ENCODE assay signal across 8 cellular contexts in the genomic region with DNA sequence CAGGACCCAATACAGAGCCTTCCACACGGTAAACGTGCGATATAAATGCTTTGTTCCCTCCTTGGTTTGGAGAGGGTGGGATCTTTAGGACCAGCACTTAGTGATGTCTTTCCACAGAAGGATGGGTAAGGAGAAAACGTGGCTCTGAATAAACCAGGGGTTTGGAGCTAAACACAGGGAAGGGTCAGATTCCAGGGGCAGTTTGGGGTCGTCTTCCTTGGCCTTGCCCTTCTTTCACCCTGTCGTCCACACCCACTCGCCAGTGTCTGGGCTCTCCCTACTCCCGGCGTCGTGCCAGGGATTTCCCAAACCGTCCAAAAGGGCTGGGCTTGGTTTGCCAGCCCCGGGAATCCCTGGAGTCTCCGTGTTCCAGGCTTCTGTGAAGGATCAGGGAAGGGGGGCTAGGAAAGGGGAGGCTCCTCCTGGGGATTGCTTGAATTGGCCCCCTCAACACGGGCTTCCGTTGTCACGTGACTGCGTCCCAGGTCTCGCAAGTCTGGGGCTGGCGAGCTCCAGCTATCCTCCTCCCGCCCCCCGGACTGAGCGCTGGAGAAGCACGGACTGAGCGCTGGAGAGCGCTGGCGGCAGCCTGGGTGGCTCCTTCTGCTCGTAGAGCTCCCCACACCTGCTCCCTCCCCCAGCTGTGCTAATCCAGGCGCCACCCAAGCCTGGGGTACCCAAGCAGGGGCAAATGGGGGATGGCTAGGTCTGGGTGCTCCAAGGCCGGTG. TPM values are rescaled to one million over a fixed set of nuclear protein-coding genes. Genes with fewer than 3 reads are reported as not detected.
DNase-seq lines count a peak whose midpoint lies in the region; ATAC-seq and TF ChIP-seq lines count a peak whose summit lies in the region.

No MANE protein-coding gene starts in this region.

- TF ChIP-seq EP300 in stomach (IDR thresholded peaks at IDR 0.05), result peak; percentile 71

- H3K36me3 Mint-ChIP-seq in CD8-positive, alpha-beta T cell, result peaks cover 4% of the 10 kb centered on the region

- H3K27me3 ChIP-seq in CD8-positive, alpha-beta T cell (ENCODE audit: insufficient read depth, low read length), result no peaks in the 10 kb centered on the region
- no peaks in the 10 kb centered on the region for H3K27me3 ChIP-seq in liver (ENCODE audit: control insufficient read depth in 4 of 4, insufficient read depth in 4 of 4, low read length in 3 of 4)
- H3K27me3 ChIP-seq in stomach, result no peaks in the 10 kb centered on the region

- H3K27ac ChIP-seq in CD8-positive, alpha-beta T cell (ENCODE audit: low read depth, low read length), result peak overlapping the region; percentile 53
- peak overlapping the region; percentile 94 to 95 for H3K27ac ChIP-seq in liver (ENCODE audit: low read depth in 1 of 2, low read length in 2 of 2)
- H3K27ac ChIP-seq in stomach, result peak overlapping the region; percentile 98 to 100 (median 100)

- no peaks in the 10 kb centered on the region for H3K27me3 Mint-ChIP-seq in CD8-positive, alpha-beta T cell (ENCODE audit: low read depth)

- H3K9me3 Mint-ChIP-seq in CD8-positive, alpha-beta T cell, result no peaks in the 10 kb centered on the region

- WGBS in liver, result 3% methylated on average over 29 of the region's 29 CpGs
- 4 to 8% (median 6%) methylated on average over 11 to 29 of the region's 29 CpGs for WGBS in stomach, 5 donors

- no peaks in the 10 kb centered on the region for H3K9me3 ChIP-seq in CD8-positive, alpha-beta T cell (ENCODE audit: low read length)
- H3K9me3 ChIP-seq in liver (ENCODE audit: control insufficient read depth in 4 of 4, low read length in 3 of 4) (no peaks in the 10 kb centered on the region), stomach (no peaks in the 10 kb centered on the region)

- peaks cover 74% of the 10 kb centered on the region for H3K4me1 ChIP-seq in CD8-positive, alpha-beta T cell (ENCODE audit: insufficient read depth, low read length)
- peaks cover 29 to 87% (median 75%) of the 10 kb centered on the region in 4 donors for H3K4me1 ChIP-seq in liver (ENCODE audit: control insufficient read depth in 4 of 4, insufficient read depth in 4 of 4, low read length in 3 of 4)
- peaks cover 80 to 92% (median 90%) of the 10 kb centered on the region in 4 donors for H3K4me1 ChIP-seq in stomach

- peaks cover 81% of the 10 kb centered on the region for H3K4me1 Mint-ChIP-seq in CD8-positive, alpha-beta T cell (ENCODE audit: low read depth)

- peak overlapping the region; percentile 70 to 72 for H3K9ac ChIP-seq in liver (ENCODE audit: low read depth in 1 of 2, low read length in 2 of 2)

- ATAC-seq in CD8-positive, alpha-beta T cell, result peak; percentile 4
- ATAC-seq in GM19035 (IDR thresholded peaks at IDR 0.05; ENCODE audit: unreplicated experiment) (peak; percentile 15), GM18858 (IDR thresholded peaks at IDR 0.05; ENCODE audit: unreplicated experiment) (no peak)

- no peaks in the 10 kb centered on the region for H3K36me3 ChIP-seq in CD8-positive, alpha-beta T cell (ENCODE audit: insufficient read depth, low read length)
- H3K36me3 ChIP-seq in liver (ENCODE audit: control insufficient read depth in 4 of 4, insufficient read depth in 3 of 4, low read depth in 1 of 4, low read length in 3 of 4) (no peaks in the 10 kb centered on the region), stomach (no peaks in the 10 kb centered on the region)

- peak overlapping the region; percentile 75 for H3K4me3 Mint-ChIP-seq in CD8-positive, alpha-beta T cell

- POLR2A ChIA-PET in CD8-positive, alpha-beta T cell (lab: Charles Lee), result interaction anchor here (0.6 to 3.6 kb wide), 17 partner anchors 8 to 259 kb away, joined by 3 to 34 read pairs (median 4); partner anchors contain the start of genes ARMC12, FKBP5 and RPL10A

- no peak for DNase-seq in CD8-positive, alpha-beta T cell
- DNase-seq in HuH-7 (ENCODE audit: low spot score) (peak; percentile 54), SK-N-DZ (ENCODE audit: low spot score) (peak; percentile 92), stomach (peak; percentile 76)
- peak; percentile 52 for DNase-seq in effector CD8-positive, alpha-beta T cell (lab: John Stamatoyannopoulos, UW)

- no peak for TF ChIP-seq RAD21 in liver (IDR thresholded peaks at IDR 0.05)

- no peak for TF ChIP-seq CTCF in CD8-positive, alpha-beta T cell (IDR thresholded peaks at IDR 0.05)
- no peak for TF ChIP-seq CTCF in liver (IDR thresholded peaks at IDR 0.05; ENCODE audit: low read depth, low read length, missing input control)
- no peak for TF ChIP-seq CTCF in stomach (IDR thresholded peaks at IDR 0.05)

- peak in 2 of 4 donors; percentile 40 to 59 for TF ChIP-seq POLR2A in stomach (IDR thresholded peaks at IDR 0.05)

- peak overlapping the region; percentile 94 for H3K27ac Mint-ChIP-seq in CD8-positive, alpha-beta T cell

- CTCF ChIA-PET in CD8-positive, alpha-beta T cell (lab: Charles Lee), result interaction anchor here (1.2 to 17.2 kb wide), 7 partner anchors 10 to 144 kb away, joined by 3 to 341 read pairs (median 9); partner anchors contain the start of gene ARMC12

- peak overlapping the region; percentile 48 for H3K4me3 ChIP-seq in CD8-positive, alpha-beta T cell (ENCODE audit: low read depth, low read length)
- H3K4me3 ChIP-seq in liver (ENCODE audit: low read depth in 1 of 3, low read length in 3 of 3), result peak overlapping the region; percentile 49 to 73 (median 52)
- H3K4me3 ChIP-seq in stomach, result peak overlapping the region; percentile 25 to 50 (median 44)

- intact Hi-C loops in CD8-positive, alpha-beta T cell (cut with DNase I, micrococcal nuclease), result loop anchor here in 1 of 2 experiments (5.0 kb wide), 1 partner anchor 255 kb away; no protein-coding TSS in a partner anchor
- intact Hi-C loops in stomach (cut with DNase I; ENCODE audit: low total_unique reads), result no loop called here

TF ChIP-seq in liver, 16 proteins besides CTCF, POLR2A, EP300 and RAD21 (continues in another document):
- TF ChIP-seq NR2F2 (IDR thresholded peaks at IDR 0.05) (peak; percentile 57), REST (IDR thresholded peaks at IDR 0.05) (no peak), RXRA (IDR thresholded peaks at IDR 0.05) (peak in 1 of 2 donors; percentile 48), GABPA (IDR thresholded peaks at IDR 0.05 in 1 of 2, conservative IDR thresholded peaks at IDR 0.05 in 1 of 2) (no peak)

RNA-seq across cellular contexts. Expression of gene ARMC12, which starts 9.5 kb away (rescaled TPM):
- 1 to 10 TPM; 1.1 to 1.5 TPM for total RNA-seq in CD8-positive, alpha-beta T cell
- 0.56 and 0.57 TPM in 2 replicates for polyA plus RNA-seq in SK-N-DZ (2014; cell fraction: cytosol; rRNA removed)
- polyA plus RNA-seq in SK-N-DZ (2014; cell fraction: nucleus; rRNA removed), result 3.1 and 5.5 TPM in 2 replicates
- total RNA-seq in liver (under 1 TPM in 1 of 2 donors, not detected in 1; 0.42 TPM), stomach (not detected)
- polyA plus RNA-seq in liver (under 1 TPM; 0.43 to 0.64 TPM), stomach (1 to 10 TPM; 1.1 to 2.5 (median 2.0) TPM)

RNA-seq across cellular contexts. Expression of gene FKBP5, which starts 38.7 kb away (rescaled TPM):
- 10 to 100 TPM; 25.7 to 27.1 TPM for total RNA-seq in CD8-positive, alpha-beta T cell
- polyA plus RNA-seq in SK-N-DZ (2014; cell fraction: cytosol; rRNA removed), result 12.7 and 14.1 TPM in 2 replicates
- polyA plus RNA-seq in SK-N-DZ (2014; cell fraction: nucleus; rRNA removed), result 7.2 and 17.9 TPM in 2 replicates
- total RNA-seq in liver, result 100 to 1,000 TPM in 1 of 2 donors, 10 to 100 TPM in 1; 10.3 to 132 TPM
- polyA plus RNA-seq in liver, result 10 to 100 TPM; 61.7 to 65.8 TPM
- total RNA-seq in stomach, result 100 to 1,000 TPM in 4 of 5 donors, 10 to 100 TPM in 1; 68.1 to 209 (median 168) TPM
- polyA plus RNA-seq in stomach, result 10 to 100 TPM; 89.2 to 97.2 (median 91.1) TPM

RNA-seq across cellular contexts. Expression of gene CLPSL2, which starts 49.0 kb away (rescaled TPM):
- not detected for total RNA-seq in CD8-positive, alpha-beta T cell
- polyA plus RNA-seq in SK-N-DZ (2014; cell fraction: cytosol; rRNA removed), result not detected in 2 replicates
- not detected in 2 replicates for polyA plus RNA-seq in SK-N-DZ (2014; cell fraction: nucleus; rRNA removed)
- total RNA-seq in liver, result not detected
- not detected for polyA plus RNA-seq in liver
- not detected for total RNA-seq in stomach
- not detected for polyA plus RNA-seq in stomach

RNA-seq across cellular contexts. Expression of gene CLPSL1, which starts 53.4 kb away (rescaled TPM):
- total RNA-seq in CD8-positive, alpha-beta T cell, result not detected
- not detected in 2 replicates for polyA plus RNA-seq in SK-N-DZ (2014; cell fraction: cytosol; rRNA removed)
- polyA plus RNA-seq in SK-N-DZ (2014; cell fraction: nucleus; rRNA removed), result not detected in 2 replicates
- total RNA-seq in liver (not detected), stomach (not detected)
- polyA plus RNA-seq in liver (not detected), stomach (not detected)

Comparison
In these comparisons a context has a peak if more than half of its experiments do, and no peak if none do; other contexts are left out.
1. DNase-seq: peak in HuH-7 (single experiment), SK-N-DZ (single experiment), effector CD8-positive, alpha-beta T cell (single experiment) and stomach (single experiment); none in CD8-positive, alpha-beta T cell (0 of 7).
2. Peak in every context shown above with its lines, with median percentiles within 50 percentile points of each other: H3K27ac ChIP-seq and H3K4me3 ChIP-seq.